Comparison of ENCODE assay signal across 10 cellular contexts in genomic region chr4:185115827-185116232, GRCh38. TPM values are rescaled to one million over a fixed set of nuclear protein-coding genes. Genes with fewer than 3 reads are reported as not detected.
A peak's percentile ranks its signal among the peaks of the same experiment; 100 is the strongest.
DNase-seq lines count a peak whose midpoint lies in the region; ATAC-seq and TF ChIP-seq lines count a peak whose summit lies in the region.
"Had no signal": no experiment of that assay in that cellular context is flagged by ENCODE, and none has a peak within 500 bp of the region (broad histone marks: within the 10 kb centered on the region; RNA-seq: fewer than 3 reads in every experiment).

No MANE protein-coding gene starts in this region.

- no peak overlapping the region for H3K27ac ChIP-seq in foreskin keratinocyte
- H3K27ac ChIP-seq: suprapubic skin had no signal

- TF ChIP-seq CTCF in foreskin keratinocyte (conservative IDR thresholded peaks at IDR 0.05): no peak
- no peak for TF ChIP-seq CTCF in progenitor cell of endocrine pancreas (IDR thresholded peaks at IDR 0.05; ENCODE audit: unreplicated experiment)

- peaks cover 6% of the 10 kb centered on the region for H3K4me1 ChIP-seq in foreskin keratinocyte

- no peaks in the 10 kb centered on the region for H3K27me3 ChIP-seq in foreskin keratinocyte
- H3K27me3 ChIP-seq: suprapubic skin had no signal

- H3K9me3 Mint-ChIP-seq in progenitor cell of endocrine pancreas (ENCODE audit: low read depth): no peaks in the 10 kb centered on the region
- H3K9me3 Mint-ChIP-seq in stimulated activated naive B cell treated with anti-CD40 and anti-IgM and Interleukin-4, amounts not matched to agents 10 μg/mL and 1 μg/mL and 100 μg/mL, for 72 hours: no peaks in the 10 kb centered on the region

- DNase-seq in GM04504 (ENCODE audit: low read depth) (peak; percentile 10), OCI-M1 (lab: John Stamatoyannopoulos, UW) (peak; percentile 96), foreskin keratinocyte (no peak), progenitor cell of endocrine pancreas (ENCODE audit: low spot score, unreplicated experiment) (peak; percentile 20)
- DNase-seq in stimulated activated CD4-positive, alpha-beta T cell treated with anti-CD3 and anti-CD28 coated beads, Interleukin-4, amount 100 ng/mL, for 4 hours: no peak
- DNase-seq in stimulated activated naive B cell treated with anti-CD40 and anti-IgM and Interleukin-4, amounts not matched to agents 10 μg/mL and 1 μg/mL and 100 μg/mL, for 72 hours: no peak
- DNase-seq: activated CD4-positive, alpha-beta T cell treated with anti-CD3 and anti-CD28 coated beads for 1 hour had no signal

- H3K36me3 Mint-ChIP-seq in progenitor cell of endocrine pancreas (ENCODE audit: insufficient read depth): no peaks in the 10 kb centered on the region
- no peaks in the 10 kb centered on the region for H3K36me3 Mint-ChIP-seq in stimulated activated naive B cell treated with anti-CD40 and anti-IgM and Interleukin-4, amounts not matched to agents 10 μg/mL and 1 μg/mL and 100 μg/mL, for 72 hours

- H3K4me1 Mint-ChIP-seq in progenitor cell of endocrine pancreas (ENCODE audit: low read depth): peaks cover 14% of the 10 kb centered on the region
- H3K4me1 Mint-ChIP-seq in stimulated activated naive B cell treated with anti-CD40 and anti-IgM and Interleukin-4, amounts not matched to agents 10 μg/mL and 1 μg/mL and 100 μg/mL, for 72 hours: peaks cover 0 to 7% of the 10 kb centered on the region in 2 donors

- H3K4me3 Mint-ChIP-seq in progenitor cell of endocrine pancreas (ENCODE audit: low read depth): peak overlapping the region; percentile 19
- no peak overlapping the region for H3K4me3 Mint-ChIP-seq in stimulated activated naive B cell treated with anti-CD40 and anti-IgM and Interleukin-4, amounts not matched to agents 10 μg/mL and 1 μg/mL and 100 μg/mL, for 72 hours

- no peaks in the 10 kb centered on the region for H3K27me3 Mint-ChIP-seq in progenitor cell of endocrine pancreas
- H3K27me3 Mint-ChIP-seq in stimulated activated naive B cell treated with anti-CD40 and anti-IgM and Interleukin-4, amounts not matched to agents 10 μg/mL and 1 μg/mL and 100 μg/mL, for 72 hours: peaks cover 21 to 32% of the 10 kb centered on the region in 2 donors

- peak; percentile 20 for ATAC-seq in foreskin keratinocyte
- no peak for ATAC-seq in GM21737 (IDR thresholded peaks at IDR 0.05; ENCODE audit: unreplicated experiment)
- no peak for ATAC-seq in HG03045 (IDR thresholded peaks at IDR 0.05; ENCODE audit: unreplicated experiment)
- ATAC-seq in stimulated activated naive B cell treated with anti-CD40 and anti-IgM and Interleukin-4, amounts not matched to agents 10 μg/mL and 1 μg/mL and 100 μg/mL, for 72 hours (replicated peaks): no peak

- H3K27ac Mint-ChIP-seq in progenitor cell of endocrine pancreas: peak overlapping the region; percentile 80
- H3K27ac Mint-ChIP-seq in stimulated activated naive B cell treated with anti-CD40 and anti-IgM and Interleukin-4, amounts not matched to agents 10 μg/mL and 1 μg/mL and 100 μg/mL, for 72 hours: no peak overlapping the region

RNA-seq across cellular contexts. Expression of gene SLC25A4, which starts 27.2 kb away (rescaled TPM):
- total RNA-seq in foreskin keratinocyte: 9.9 and 11.5 TPM in 2 replicates
- 13.4 and 13.5 TPM in 2 replicates for polyA plus RNA-seq in foreskin keratinocyte
- total RNA-seq in progenitor cell of endocrine pancreas: 24.7 and 26.2 TPM in 2 replicates

Comparison
In these comparisons a context has a peak if more than half of its experiments do, and no peak if none do; other contexts are left out.
1. DNase-seq: peak in GM04504 (single experiment), OCI-M1 (single experiment) and progenitor cell of endocrine pancreas (single experiment); none in foreskin keratinocyte (0 of 2), stimulated activated CD4-positive, alpha-beta T cell treated with anti-CD3 and anti-CD28 coated beads, Interleukin-4, amount 100 ng/mL, for 4 hours (0 of 2) and stimulated activated naive B cell treated with anti-CD40 and anti-IgM and Interleukin-4, amounts not matched to agents 10 μg/mL and 1 μg/mL and 100 μg/mL, for 72 hours (single experiment).